Comparison of ENCODE assay signal across 9 cellular contexts in the genomic region with DNA sequence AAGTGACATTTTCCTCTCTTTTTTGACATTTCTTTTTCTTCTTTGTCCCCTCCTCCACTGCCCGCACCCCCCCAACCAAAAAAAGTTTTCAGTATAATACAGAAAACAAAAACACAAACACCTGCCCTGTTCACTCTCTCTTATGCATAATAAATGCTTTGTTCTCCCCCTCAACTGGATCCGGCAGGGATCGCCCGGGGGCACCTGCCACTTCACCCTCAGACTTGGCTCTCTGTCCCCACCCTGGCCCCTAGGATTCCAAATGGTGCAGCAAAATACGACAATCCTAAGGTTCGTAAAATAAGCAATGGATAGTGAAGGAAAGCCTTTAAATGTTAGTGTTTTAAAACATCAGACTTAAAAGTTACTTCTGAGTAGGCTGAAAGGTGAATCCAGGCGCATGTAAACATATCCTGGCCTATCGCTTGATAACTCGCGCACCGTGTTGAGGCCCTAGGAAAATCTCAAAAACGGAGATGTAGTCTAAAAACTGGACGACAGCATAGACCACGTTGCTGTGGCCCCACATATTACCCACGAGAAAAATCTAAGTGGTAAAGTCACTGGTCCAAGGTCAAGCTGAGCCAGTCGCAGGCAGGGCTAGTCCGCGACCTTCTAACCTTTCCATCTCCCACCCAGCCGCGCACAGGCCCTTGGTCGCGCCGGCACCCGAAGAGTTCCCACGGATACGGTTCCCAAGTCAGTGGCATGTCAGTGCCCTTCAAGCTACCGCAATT.
DNase-seq lines count a peak whose midpoint lies in the region; ATAC-seq and TF ChIP-seq lines count a peak whose summit lies in the region.
"Had no signal": no experiment of that assay in that cellular context is flagged by ENCODE, and none has a peak within 500 bp of the region (broad histone marks: within the 10 kb centered on the region; RNA-seq: fewer than 3 reads in every experiment).

No MANE protein-coding gene starts in this region.

- H3K4me3 Mint-ChIP-seq in endodermal cell (peak overlapping the region; percentile 78), naive B cell (peak overlapping the region; percentile 36 to 93 (median 79))
- H3K4me3 Mint-ChIP-seq: T-helper 1 cell treated with Interleukin-12 subunit alpha and Interleukin-12 subunit beta and Interleukin-4 antibody, amounts not matched to agents 30 μg/mL and 1 μg/mL, for 36 hours had no signal

- peak overlapping the region; percentile 95 for H3K27ac ChIP-seq in endodermal cell (ENCODE audit: low read depth, low read length)

- peaks cover 33% of the 10 kb centered on the region for H3K27me3 ChIP-seq in endodermal cell (ENCODE audit: control insufficient read depth, insufficient read depth, low read length, poor library complexity, severe bottlenecking)

- H3K36me3 ChIP-seq in endodermal cell (ENCODE audit: control insufficient read depth, insufficient read depth, low read length): no peaks in the 10 kb centered on the region

- DNase-seq in AG09309 (ENCODE audit: low read depth) (no peak), NCI-H1105 treated with DMSO at 0.1 percent for 48 hours (lab: John Stamatoyannopoulos, UW) (peak; percentile 72), endodermal cell (peak; percentile 56), naive B cell (no peak), HPDE6-E6E7 (ENCODE audit: extremely low spot score) (no peak)

- TF ChIP-seq CTCF in AG09309 (IDR thresholded peaks at IDR 0.05; ENCODE audit: control insufficient read depth, insufficient read depth, low read depth, low read length, missing control alignments): no peak
- no peak for TF ChIP-seq CTCF in endodermal cell (conservative IDR thresholded peaks at IDR 0.05)

- ATAC-seq in naive B cell (ENCODE audit: low read depth in 2 of 2) (no peak), GM18870 (IDR thresholded peaks at IDR 0.05; ENCODE audit: unreplicated experiment) (no peak), GM18520 (IDR thresholded peaks at IDR 0.05; ENCODE audit: unreplicated experiment) (no peak), GM21825 (IDR thresholded peaks at IDR 0.05; ENCODE audit: unreplicated experiment) (no peak)

- WGBS in endodermal cell (ENCODE audit: insufficient coverage in 1 of 2, insufficient read length in 1 of 2), 2 experiments: 32 to 34% methylated on average over 15 to 27 of the region's 27 CpGs

- H3K4me1 Mint-ChIP-seq in endodermal cell (peaks cover 6% of the 10 kb centered on the region), naive B cell (peaks cover 6 to 16% (median 7%) of the 10 kb centered on the region in 3 donors)

- H3K9me3 Mint-ChIP-seq in endodermal cell (no peaks in the 10 kb centered on the region), naive B cell (peaks cover 0 to 2% (median 0%) of the 10 kb centered on the region in 7 donors)
- H3K9me3 Mint-ChIP-seq: T-helper 1 cell treated with Interleukin-12 subunit alpha and Interleukin-12 subunit beta and Interleukin-4 antibody, amounts not matched to agents 30 μg/mL and 1 μg/mL, for 36 hours had no signal

- no peak overlapping the region for H3K27ac Mint-ChIP-seq in endodermal cell
- H3K27ac Mint-ChIP-seq in naive B cell: peak overlapping the region in 1 of 6 donors; percentile 59
- H3K27ac Mint-ChIP-seq: T-helper 1 cell treated with Interleukin-12 subunit alpha and Interleukin-12 subunit beta and Interleukin-4 antibody, amounts not matched to agents 30 μg/mL and 1 μg/mL, for 36 hours had no signal

- H3K4me3 ChIP-seq in AG09309 (ENCODE audit: control insufficient read depth, low read depth, low read length) (peak overlapping the region; percentile 87), endodermal cell (ENCODE audit: low read length) (peak overlapping the region; percentile 84)

- H3K27me3 Mint-ChIP-seq in endodermal cell (ENCODE audit: insufficient read depth) (peaks cover 25% of the 10 kb centered on the region), naive B cell (peaks cover 30 to 41% (median 32%) of the 10 kb centered on the region in 3 donors)

- H3K36me3 Mint-ChIP-seq in endodermal cell (ENCODE audit: low read depth): no peaks in the 10 kb centered on the region
- no peaks in the 10 kb centered on the region for H3K36me3 Mint-ChIP-seq in naive B cell

- peak overlapping the region; percentile 43 for H3K9ac ChIP-seq in endodermal cell (ENCODE audit: extremely low read depth, low read length, poor library complexity, severe bottlenecking)

- H3K4me1 ChIP-seq in endodermal cell (ENCODE audit: control insufficient read depth, insufficient read depth, low read length): peaks cover 3% of the 10 kb centered on the region

- no peaks in the 10 kb centered on the region for H3K9me3 ChIP-seq in endodermal cell (ENCODE audit: control insufficient read depth, low read length)

Comparison
In these comparisons a context has a peak if more than half of its experiments do, and no peak if none do; other contexts are left out.
1. DNase-seq: peak in NCI-H1105 treated with DMSO at 0.1 percent for 48 hours (single experiment) and endodermal cell (single experiment); none in AG09309 (single experiment), naive B cell (single experiment) and HPDE6-E6E7 (single experiment).